ENCODE assay signal across 23 cellular contexts in the genomic region with DNA sequence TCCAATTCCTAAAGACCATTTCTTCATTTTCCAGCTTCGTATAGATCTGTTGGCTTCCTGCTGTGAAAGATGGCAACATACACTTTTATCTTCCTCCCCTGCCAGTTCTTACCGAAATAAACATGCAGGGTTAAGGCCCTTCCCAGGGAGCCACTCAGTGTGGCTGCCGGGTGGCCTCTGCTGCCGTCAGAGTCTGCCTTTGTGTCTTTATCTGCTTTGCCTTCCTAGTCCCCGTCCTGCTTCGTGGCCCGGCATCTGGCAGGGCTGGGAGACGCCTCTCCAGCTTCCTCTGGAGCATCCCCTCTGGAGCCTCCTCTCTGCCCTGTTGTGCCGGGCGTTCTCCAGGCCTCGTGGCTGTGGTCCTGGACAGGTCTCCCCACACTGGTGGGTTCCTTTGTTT.
"Had no signal": no experiment of that assay in that cellular context is flagged by ENCODE, and none has a peak within 500 bp of the region (broad histone marks: within the 10 kb centered on the region; RNA-seq: fewer than 3 reads in every experiment).

No MANE protein-coding gene starts in this region.

- H3K27me3 Mint-ChIP-seq: activated B cell treated with CpG ODN at 0.5 μM for 24 hours; activated CD4-positive, alpha-beta memory T cell treated with anti-CD3 and anti-CD28 coated beads for 36 hours; activated naive CD8-positive, alpha-beta T cell treated with anti-CD3 and anti-CD28 coated beads for 36 hours had no signal

- H3K4me3 ChIP-seq: body of pancreas, colonic mucosa, lung, stomach, testis, upper lobe of left lung had no signal

- DNase-seq: activated B cell treated with CpG ODN at 0.5 μM for 24 hours; activated CD4-positive, alpha-beta memory T cell treated with anti-CD3 and anti-CD28 coated beads for 36 hours; activated CD4-positive, alpha-beta T cell treated with anti-CD3 and anti-CD28 coated beads for 4 hours; activated naive CD4-positive, alpha-beta T cell; activated naive CD8-positive, alpha-beta T cell treated with anti-CD3 and anti-CD28 coated beads for 36 hours; activated T-cell treated with anti-CD3 and anti-CD28 coated beads for 4 hours; amniotic stem cell; body of pancreas; central memory CD4-positive, alpha-beta T cell; colonic mucosa; endodermal cell; hypothalamus; islet precursor cell; left colon; stomach; SW 1271; testis; upper lobe of left lung had no signal

- H3K27ac Mint-ChIP-seq: activated B cell treated with CpG ODN at 0.5 μM for 24 hours; activated CD4-positive, alpha-beta memory T cell treated with anti-CD3 and anti-CD28 coated beads for 36 hours; activated naive CD8-positive, alpha-beta T cell treated with anti-CD3 and anti-CD28 coated beads for 36 hours; activated T-helper 1 cell treated with anti-CD3 and anti-CD28 coated beads, Interleukin-12 subunit alpha, Interleukin-12 subunit beta, Interleukin-2, Interleukin-4 antibody, amounts not matched to agents 30 ng/mL and 10 ng/mL and 1 ng/mL, durations not matched to agents 14 hours and 24 hours and 36 hours; endodermal cell; T-helper 2 cell treated with Interferon-gamma antibody and Interleukin-4, amounts not matched to agents 5 μg/mL and 100 μg/mL, for 36 hours had no signal

- H3K9me3 ChIP-seq: body of pancreas, colonic mucosa, neutrophil, stomach, testis, upper lobe of left lung had no signal

- H3K36me3 ChIP-seq: colonic mucosa, neutrophil had no signal

- H3K9ac ChIP-seq: parathyroid adenoma had no signal

- H3K4me1 ChIP-seq: body of pancreas, parathyroid adenoma, stomach, upper lobe of left lung had no signal

- H3K27ac ChIP-seq: body of pancreas, colonic mucosa, neutrophil, parathyroid adenoma, stomach, testis, upper lobe of left lung had no signal

- H3K4me3 Mint-ChIP-seq: activated B cell treated with CpG ODN at 0.5 μM for 24 hours; activated CD4-positive, alpha-beta memory T cell treated with anti-CD3 and anti-CD28 coated beads for 36 hours; activated naive CD8-positive, alpha-beta T cell treated with anti-CD3 and anti-CD28 coated beads for 36 hours; activated T-helper 1 cell treated with anti-CD3 and anti-CD28 coated beads, Interleukin-12 subunit alpha, Interleukin-12 subunit beta, Interleukin-2, Interleukin-4 antibody, amounts not matched to agents 30 ng/mL and 10 ng/mL and 1 ng/mL, durations not matched to agents 14 hours and 24 hours and 36 hours; endodermal cell; T-helper 2 cell treated with Interferon-gamma antibody and Interleukin-4, amounts not matched to agents 5 μg/mL and 100 μg/mL, for 36 hours had no signal

- H3K79me2 ChIP-seq: parathyroid adenoma had no signal

- H2AFZ ChIP-seq: parathyroid adenoma had no signal

- H3K27me3 ChIP-seq: body of pancreas, colonic mucosa, neutrophil, stomach, testis, upper lobe of left lung had no signal

- H3K4me1 Mint-ChIP-seq: activated B cell treated with CpG ODN at 0.5 μM for 24 hours; activated naive CD8-positive, alpha-beta T cell treated with anti-CD3 and anti-CD28 coated beads for 36 hours had no signal

- ATAC-seq: body of pancreas, left colon had no signal

- H3K9me3 Mint-ChIP-seq: activated B cell treated with CpG ODN at 0.5 μM for 24 hours; activated CD4-positive, alpha-beta memory T cell treated with anti-CD3 and anti-CD28 coated beads for 36 hours; activated naive CD8-positive, alpha-beta T cell treated with anti-CD3 and anti-CD28 coated beads for 36 hours; activated T-helper 1 cell treated with anti-CD3 and anti-CD28 coated beads, Interleukin-12 subunit alpha, Interleukin-12 subunit beta, Interleukin-2, Interleukin-4 antibody, amounts not matched to agents 30 ng/mL and 10 ng/mL and 1 ng/mL, durations not matched to agents 14 hours and 24 hours and 36 hours; T-helper 2 cell treated with Interferon-gamma antibody and Interleukin-4, amounts not matched to agents 5 μg/mL and 100 μg/mL, for 36 hours had no signal

- H3K36me3 Mint-ChIP-seq: activated CD4-positive, alpha-beta memory T cell treated with anti-CD3 and anti-CD28 coated beads for 36 hours; activated naive CD8-positive, alpha-beta T cell treated with anti-CD3 and anti-CD28 coated beads for 36 hours had no signal
